Comparison of ENCODE assay signal across 1 cellular context in the genomic region with DNA sequence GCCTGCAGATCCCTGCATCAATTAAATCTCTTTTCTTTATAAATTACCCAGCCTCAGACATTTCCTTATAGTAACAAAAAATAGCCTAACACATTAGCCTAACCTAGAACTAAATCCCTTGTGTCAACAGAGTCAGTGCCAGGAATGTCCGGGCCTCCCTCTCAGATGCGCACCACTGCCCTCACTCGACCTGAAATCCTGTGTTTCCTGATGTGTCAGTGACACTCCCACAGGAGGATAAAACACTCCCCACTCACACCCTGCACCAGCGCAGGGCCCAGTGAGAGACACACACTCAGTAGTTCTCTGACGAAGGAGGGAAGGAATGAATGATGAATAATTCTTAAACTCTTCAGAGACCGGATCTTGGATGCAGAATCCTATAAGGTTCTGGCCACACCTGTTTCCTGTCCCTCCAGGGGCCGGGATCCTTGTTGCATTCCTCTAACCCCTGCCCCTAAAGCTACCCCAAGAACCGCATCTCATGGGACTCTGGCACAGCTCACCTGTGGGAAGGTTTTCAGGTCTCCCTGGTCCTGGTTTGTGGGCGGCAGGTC.
TF ChIP-seq lines count a peak whose summit lies in the region.

No MANE protein-coding gene starts in this region.

TF ChIP-seq in GM23338, 12 proteins besides CTCF, POLR2A, EP300 and RAD21 (continued from another document):
- TF ChIP-seq STAT1 (IDR thresholded peaks at IDR 0.05; ENCODE audit: unreplicated experiment) (no peak), NANOG (IDR thresholded peaks at IDR 0.05; ENCODE audit: borderline replicate concordance) (no peak), EZH2phosphoT487 (IDR thresholded peaks at IDR 0.05; ENCODE audit: unreplicated experiment) (no peak)
- TF ChIP-seq, protein P1, sequence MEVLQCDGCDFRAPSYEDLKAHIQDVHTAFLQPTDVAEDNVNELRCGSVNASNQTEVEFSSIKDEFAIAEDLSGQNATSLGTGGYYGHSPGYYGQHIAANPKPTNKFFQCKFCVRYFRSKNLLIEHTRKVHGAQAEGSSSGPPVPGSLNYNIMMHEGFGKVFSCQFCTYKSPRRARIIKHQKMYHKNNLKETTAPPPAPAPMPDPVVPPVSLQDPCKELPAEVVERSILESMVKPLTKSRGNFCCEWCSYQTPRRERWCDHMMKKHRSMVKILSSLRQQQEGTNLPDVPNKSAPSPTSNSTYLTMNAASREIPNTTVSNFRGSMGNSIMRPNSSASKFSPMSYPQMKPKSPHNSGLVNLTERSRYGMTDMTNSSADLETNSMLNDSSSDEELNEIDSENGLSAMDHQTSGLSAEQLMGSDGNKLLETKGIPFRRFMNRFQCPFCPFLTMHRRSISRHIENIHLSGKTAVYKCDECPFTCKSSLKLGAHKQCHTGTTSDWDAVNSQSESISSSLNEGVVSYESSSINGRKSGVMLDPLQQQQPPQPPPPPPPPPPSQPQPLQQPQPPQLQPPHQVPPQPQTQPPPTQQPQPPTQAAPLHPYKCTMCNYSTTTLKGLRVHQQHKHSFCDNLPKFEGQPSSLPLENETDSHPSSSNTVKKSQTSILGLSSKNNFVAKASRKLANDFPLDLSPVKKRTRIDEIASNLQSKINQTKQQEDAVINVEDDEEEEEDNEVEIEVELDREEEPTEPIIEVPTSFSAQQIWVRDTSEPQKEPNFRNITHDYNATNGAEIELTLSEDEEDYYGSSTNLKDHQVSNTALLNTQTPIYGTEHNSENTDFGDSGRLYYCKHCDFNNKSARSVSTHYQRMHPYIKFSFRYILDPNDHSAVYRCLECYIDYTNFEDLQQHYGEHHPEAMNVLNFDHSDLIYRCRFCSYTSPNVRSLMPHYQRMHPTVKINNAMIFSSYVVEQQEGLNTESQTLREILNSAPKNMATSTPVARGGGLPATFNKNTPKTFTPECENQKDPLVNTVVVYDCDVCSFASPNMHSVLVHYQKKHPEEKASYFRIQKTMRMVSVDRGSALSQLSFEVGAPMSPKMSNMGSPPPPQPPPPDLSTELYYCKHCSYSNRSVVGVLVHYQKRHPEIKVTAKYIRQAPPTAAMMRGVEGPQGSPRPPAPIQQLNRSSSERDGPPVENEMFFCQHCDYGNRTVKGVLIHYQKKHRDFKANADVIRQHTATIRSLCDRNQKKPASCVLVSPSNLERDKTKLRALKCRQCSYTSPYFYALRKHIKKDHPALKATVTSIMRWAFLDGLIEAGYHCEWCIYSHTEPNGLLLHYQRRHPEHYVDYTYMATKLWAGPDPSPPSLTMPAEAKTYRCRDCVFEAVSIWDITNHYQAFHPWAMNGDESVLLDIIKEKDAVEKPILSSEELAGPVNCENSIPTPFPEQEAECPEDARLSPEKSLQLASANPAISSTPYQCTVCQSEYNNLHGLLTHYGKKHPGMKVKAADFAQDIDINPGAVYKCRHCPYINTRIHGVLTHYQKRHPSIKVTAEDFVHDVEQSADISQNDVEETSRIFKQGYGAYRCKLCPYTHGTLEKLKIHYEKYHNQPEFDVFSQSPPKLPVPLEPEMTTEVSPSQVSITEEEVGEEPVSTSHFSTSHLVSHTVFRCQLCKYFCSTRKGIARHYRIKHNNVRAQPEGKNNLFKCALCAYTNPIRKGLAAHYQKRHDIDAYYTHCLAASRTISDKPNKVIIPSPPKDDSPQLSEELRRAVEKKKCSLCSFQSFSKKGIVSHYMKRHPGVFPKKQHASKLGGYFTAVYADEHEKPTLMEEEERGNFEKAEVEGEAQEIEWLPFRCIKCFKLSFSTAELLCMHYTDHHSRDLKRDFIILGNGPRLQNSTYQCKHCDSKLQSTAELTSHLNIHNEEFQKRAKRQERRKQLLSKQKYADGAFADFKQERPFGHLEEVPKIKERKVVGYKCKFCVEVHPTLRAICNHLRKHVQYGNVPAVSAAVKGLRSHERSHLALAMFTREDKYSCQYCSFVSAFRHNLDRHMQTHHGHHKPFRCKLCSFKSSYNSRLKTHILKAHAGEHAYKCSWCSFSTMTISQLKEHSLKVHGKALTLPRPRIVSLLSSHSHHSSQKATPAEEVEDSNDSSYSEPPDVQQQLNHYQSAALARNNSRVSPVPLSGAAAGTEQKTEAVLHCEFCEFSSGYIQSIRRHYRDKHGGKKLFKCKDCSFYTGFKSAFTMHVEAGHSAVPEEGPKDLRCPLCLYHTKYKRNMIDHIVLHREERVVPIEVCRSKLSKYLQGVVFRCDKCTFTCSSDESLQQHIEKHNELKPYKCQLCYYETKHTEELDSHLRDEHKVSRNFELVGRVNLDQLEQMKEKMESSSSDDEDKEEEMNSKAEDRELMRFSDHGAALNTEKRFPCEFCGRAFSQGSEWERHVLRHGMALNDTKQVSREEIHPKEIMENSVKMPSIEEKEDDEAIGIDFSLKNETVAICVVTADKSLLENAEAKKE (CRISPR knock-in tag; IDR thresholded peaks at IDR 0.05), result no peak
- TF ChIP-seq, protein P2, sequence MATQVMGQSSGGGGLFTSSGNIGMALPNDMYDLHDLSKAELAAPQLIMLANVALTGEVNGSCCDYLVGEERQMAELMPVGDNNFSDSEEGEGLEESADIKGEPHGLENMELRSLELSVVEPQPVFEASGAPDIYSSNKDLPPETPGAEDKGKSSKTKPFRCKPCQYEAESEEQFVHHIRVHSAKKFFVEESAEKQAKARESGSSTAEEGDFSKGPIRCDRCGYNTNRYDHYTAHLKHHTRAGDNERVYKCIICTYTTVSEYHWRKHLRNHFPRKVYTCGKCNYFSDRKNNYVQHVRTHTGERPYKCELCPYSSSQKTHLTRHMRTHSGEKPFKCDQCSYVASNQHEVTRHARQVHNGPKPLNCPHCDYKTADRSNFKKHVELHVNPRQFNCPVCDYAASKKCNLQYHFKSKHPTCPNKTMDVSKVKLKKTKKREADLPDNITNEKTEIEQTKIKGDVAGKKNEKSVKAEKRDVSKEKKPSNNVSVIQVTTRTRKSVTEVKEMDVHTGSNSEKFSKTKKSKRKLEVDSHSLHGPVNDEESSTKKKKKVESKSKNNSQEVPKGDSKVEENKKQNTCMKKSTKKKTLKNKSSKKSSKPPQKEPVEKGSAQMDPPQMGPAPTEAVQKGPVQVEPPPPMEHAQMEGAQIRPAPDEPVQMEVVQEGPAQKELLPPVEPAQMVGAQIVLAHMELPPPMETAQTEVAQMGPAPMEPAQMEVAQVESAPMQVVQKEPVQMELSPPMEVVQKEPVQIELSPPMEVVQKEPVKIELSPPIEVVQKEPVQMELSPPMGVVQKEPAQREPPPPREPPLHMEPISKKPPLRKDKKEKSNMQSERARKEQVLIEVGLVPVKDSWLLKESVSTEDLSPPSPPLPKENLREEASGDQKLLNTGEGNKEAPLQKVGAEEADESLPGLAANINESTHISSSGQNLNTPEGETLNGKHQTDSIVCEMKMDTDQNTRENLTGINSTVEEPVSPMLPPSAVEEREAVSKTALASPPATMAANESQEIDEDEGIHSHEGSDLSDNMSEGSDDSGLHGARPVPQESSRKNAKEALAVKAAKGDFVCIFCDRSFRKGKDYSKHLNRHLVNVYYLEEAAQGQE (IDR thresholded peaks at IDR 0.05; ENCODE audit: unreplicated experiment), result no peak
TF ChIP-seq in GM23338: peak in this region for 0.
